Comparison of ENCODE assay signal across 17 cellular contexts in genomic region chr13:49046002-49046401, GRCh38.
"Had no signal": no experiment of that assay in that cellular context is flagged by ENCODE, and none has a peak within 500 bp of the region (broad histone marks: within the 10 kb centered on the region; RNA-seq: fewer than 3 reads in every experiment).

No MANE protein-coding gene starts in this region.

- H3K9me3 Mint-ChIP-seq: central memory CD8-positive, alpha-beta T cell had no signal

- H3K4me3 ChIP-seq: adrenal gland, gastrocnemius medialis, heart right ventricle, left ventricle myocardium inferior, pancreas had no signal

- H3K4me3 Mint-ChIP-seq: activated naive CD4-positive, alpha-beta T cell treated with anti-CD3 and anti-CD28 coated beads, Interleukin-2, amount 10 ng/mL, durations not matched to agents 7 days and 5 days; activated T-helper 17 cell treated with anti-CD3 and anti-CD28 coated beads, Interleukin-2, amount 50 U/mL, for 72 hours; brain; central memory CD8-positive, alpha-beta T cell; stimulated activated naive CD8-positive, alpha-beta T cell treated with anti-CD3 and anti-CD28 coated beads, Interleukin-15, Interleukin-2, amounts not matched to agents 100 ng/mL and 50 ng/mL, for 24 hours; T-helper 2 cell treated with Interferon-gamma antibody and Interleukin-4, amounts not matched to agents 5 μg/mL and 100 μg/mL, for 36 hours had no signal

- H3K27ac ChIP-seq: adrenal gland, gastrocnemius medialis, heart right ventricle, left ventricle myocardium inferior, pancreas had no signal

- DNase-seq: activated CD4-positive, alpha-beta T cell treated with anti-CD3 and anti-CD28 coated beads, Interleukin-2, amount 50 U/mL, for 1 hour; activated naive CD4-positive, alpha-beta T cell treated with anti-CD3 and anti-CD28 coated beads, Interleukin-2, amount 10 ng/mL, durations not matched to agents 7 days and 5 days; activated T-cell treated with anti-CD3 and anti-CD28 coated beads for 4 hours; adrenal gland; dermis blood vessel endothelial cell; gastrocnemius medialis; heart right ventricle; islet precursor cell; left ventricle myocardium inferior; mesendoderm; pancreas; stimulated activated CD4-positive, alpha-beta T cell treated with anti-CD3 and anti-CD28 coated beads, Interleukin-2, amount 100 ng/mL, for 48 hours had no signal

- H3K4me1 ChIP-seq: adrenal gland, gastrocnemius medialis, heart right ventricle, left ventricle myocardium inferior, pancreas had no signal

- H3K4me1 Mint-ChIP-seq: brain had no signal

- H3K36me3 ChIP-seq: adrenal gland, gastrocnemius medialis, heart right ventricle, pancreas had no signal

- FAIRE-seq: pancreas had no signal

- H3K9me3 ChIP-seq: adrenal gland, gastrocnemius medialis, pancreas had no signal

- H3K27ac Mint-ChIP-seq: activated naive CD4-positive, alpha-beta T cell treated with anti-CD3 and anti-CD28 coated beads, Interleukin-2, amount 10 ng/mL, durations not matched to agents 7 days and 5 days; brain; stimulated activated naive CD8-positive, alpha-beta T cell treated with anti-CD3 and anti-CD28 coated beads, Interleukin-15, Interleukin-2, amounts not matched to agents 100 ng/mL and 50 ng/mL, for 24 hours; T-helper 2 cell treated with Interferon-gamma antibody and Interleukin-4, amounts not matched to agents 5 μg/mL and 100 μg/mL, for 36 hours had no signal

- H3K27me3 ChIP-seq: adrenal gland, gastrocnemius medialis, heart right ventricle, pancreas had no signal

- ATAC-seq: activated T-helper 17 cell treated with anti-CD3 and anti-CD28 coated beads, Interleukin-2, amount 50 U/mL, for 72 hours; gastrocnemius medialis; heart right ventricle; pancreas had no signal

- H3K27me3 Mint-ChIP-seq: activated naive CD4-positive, alpha-beta T cell treated with anti-CD3 and anti-CD28 coated beads, Interleukin-2, amount 10 ng/mL, durations not matched to agents 7 days and 5 days; activated T-helper 17 cell treated with anti-CD3 and anti-CD28 coated beads, Interleukin-2, amount 50 U/mL, for 72 hours; brain; central memory CD8-positive, alpha-beta T cell; stimulated activated naive CD8-positive, alpha-beta T cell treated with anti-CD3 and anti-CD28 coated beads, Interleukin-15, Interleukin-2, amounts not matched to agents 100 ng/mL and 50 ng/mL, for 24 hours had no signal
